ENCODE assay signal across 18 cellular contexts in the genomic region with DNA sequence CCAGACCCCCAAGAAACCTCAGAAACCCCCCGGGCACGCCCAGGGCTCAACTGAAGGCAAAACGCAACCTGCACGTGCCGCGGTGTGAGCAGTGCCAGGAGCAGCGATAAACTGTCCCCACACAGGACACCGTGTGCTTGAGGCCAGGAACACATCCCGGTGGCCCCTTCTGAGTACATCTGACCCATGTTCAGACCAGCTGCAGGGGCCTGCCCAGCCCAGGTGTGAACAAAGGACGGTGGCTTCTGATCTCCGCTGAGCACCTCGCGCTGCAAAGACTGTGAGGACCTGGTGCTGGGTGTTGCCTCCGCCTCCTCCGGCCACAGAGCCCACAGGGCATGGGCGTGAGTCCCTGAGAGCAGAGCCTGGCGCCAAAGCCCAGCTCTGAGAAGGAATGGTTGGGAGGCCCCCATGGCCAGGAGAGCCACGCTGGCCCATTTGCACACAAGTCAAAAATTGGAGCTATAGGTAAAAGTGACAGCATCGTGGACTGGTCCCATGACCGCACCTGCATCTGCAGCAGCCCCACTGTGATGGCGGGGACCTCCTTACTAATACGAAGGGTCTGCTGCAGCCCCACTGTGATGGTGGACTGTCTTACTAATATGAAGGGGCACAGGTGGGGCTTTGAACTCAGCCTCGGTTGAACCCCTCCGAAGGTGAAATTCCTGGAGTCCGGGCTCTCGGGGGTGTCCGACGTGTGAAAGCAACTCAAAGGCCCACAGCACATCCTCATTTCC. TPM values are rescaled to one million over a fixed set of nuclear protein-coding genes. Genes with fewer than 3 reads are reported as not detected.
"Had no signal": no experiment of that assay in that cellular context is flagged by ENCODE, and none has a peak within 500 bp of the region (broad histone marks: within the 10 kb centered on the region; RNA-seq: fewer than 3 reads in every experiment).

No MANE protein-coding gene starts in this region.

- H3K9me3 ChIP-seq: lower lobe of right lung, transverse colon had no signal

- H3K27ac Mint-ChIP-seq: activated B cell treated with CpG ODN at 0.5 μM for 24 hours; activated naive CD4-positive, alpha-beta T cell treated with anti-CD3 and anti-CD28 coated beads, Interleukin-2, amount 50 U/mL, for 24 hours; activated T-helper 2 cell treated with anti-CD3 and anti-CD28 coated beads, Interferon-gamma antibody, Interleukin-2, Interleukin-4, amounts not matched to agents 10 μg/mL and 5 μg/mL and 100 μg/mL, durations not matched to agents 14 hours and 24 hours and 36 hours; naive B cell; progenitor cell of endocrine pancreas had no signal

- H3K9me3 Mint-ChIP-seq: activated B cell treated with CpG ODN at 0.5 μM for 24 hours; activated naive CD4-positive, alpha-beta T cell treated with anti-CD3 and anti-CD28 coated beads, Interleukin-2, amount 50 U/mL, for 24 hours; activated T-helper 2 cell treated with anti-CD3 and anti-CD28 coated beads, Interferon-gamma antibody, Interleukin-2, Interleukin-4, amounts not matched to agents 10 μg/mL and 5 μg/mL and 100 μg/mL, durations not matched to agents 14 hours and 24 hours and 36 hours; naive B cell had no signal

- H3K36me3 ChIP-seq: lower lobe of right lung, transverse colon had no signal

- DNase-seq: activated B cell treated with CpG ODN at 0.5 μM for 24 hours; central memory CD4-positive, alpha-beta T cell; cortex of kidney; effector CD8-positive, alpha-beta T cell; foreskin melanocyte; head of caudate nucleus; lower lobe of right lung; midbrain; naive B cell; stimulated activated CD4-positive, alpha-beta T cell treated with anti-CD3 and anti-CD28 coated beads, Interleukin-2, amount 100 ng/mL, for 24 hours; stimulated activated naive CD4-positive, alpha-beta T cell; substantia nigra; T-helper 2 cell; transverse colon had no signal

- H3K36me3 Mint-ChIP-seq: activated naive CD4-positive, alpha-beta T cell treated with anti-CD3 and anti-CD28 coated beads, Interleukin-2, amount 50 U/mL, for 24 hours; naive B cell had no signal

- H3K4me1 Mint-ChIP-seq: activated B cell treated with CpG ODN at 0.5 μM for 24 hours; activated naive CD4-positive, alpha-beta T cell treated with anti-CD3 and anti-CD28 coated beads, Interleukin-2, amount 50 U/mL, for 24 hours had no signal

- H3K4me3 Mint-ChIP-seq: activated B cell treated with CpG ODN at 0.5 μM for 24 hours; activated naive CD4-positive, alpha-beta T cell treated with anti-CD3 and anti-CD28 coated beads, Interleukin-2, amount 50 U/mL, for 24 hours; naive B cell had no signal

- H3K27ac ChIP-seq: lower lobe of right lung, transverse colon had no signal

- ATAC-seq: lower lobe of right lung, sciatic nerve had no signal

- H3K4me3 ChIP-seq: lower lobe of right lung, transverse colon had no signal

- H3K27me3 Mint-ChIP-seq: activated B cell treated with CpG ODN at 0.5 μM for 24 hours; activated naive CD4-positive, alpha-beta T cell treated with anti-CD3 and anti-CD28 coated beads, Interleukin-2, amount 50 U/mL, for 24 hours had no signal

- H3K4me1 ChIP-seq: lower lobe of right lung, transverse colon had no signal

RNA-seq across cellular contexts. Expression of gene IRX4, which starts 50.0 kb away (rescaled TPM):
- total RNA-seq: activated B cell treated with CpG ODN at 0.5 μM for 24 hours; activated T-helper 2 cell treated with anti-CD3 and anti-CD28 coated beads, Interferon-gamma antibody, Interleukin-2, Interleukin-4, amounts not matched to agents 10 μg/mL and 5 μg/mL and 100 μg/mL, durations not matched to agents 14 hours and 24 hours and 36 hours; lower lobe of right lung; sciatic nerve; transverse colon had no signal
